Comparison of ENCODE assay signal across 9 cellular contexts in genomic region chr11:9765320-9766101, GRCh38.
DNase-seq lines count a peak whose midpoint lies in the region; ATAC-seq, FAIRE-seq and TF ChIP-seq lines count a peak whose summit lies in the region.
"Had no signal": no experiment of that assay in that cellular context is flagged by ENCODE, and none has a peak within 500 bp of the region (broad histone marks: within the 10 kb centered on the region; RNA-seq: fewer than 3 reads in every experiment).

No MANE protein-coding gene starts in this region.

- no peak for TF ChIP-seq EP300 in H1 (IDR thresholded peaks at IDR 0.05; ENCODE audit: borderline replicate concordance in 1 of 2, low read depth in 2 of 2, low read length in 2 of 2)

- H3K4me3 Mint-ChIP-seq in activated CD4-positive, alpha-beta memory T cell treated with anti-CD3 and anti-CD28 coated beads, Interleukin-2, amount 10 ng/mL, durations not matched to agents 7 days and 5 days, result no peak overlapping the region

- H3K4me2 ChIP-seq in IMR-90 (ENCODE audit: low read depth, low read length) (peak overlapping the region; percentile 4; the same call in 1 of the 2 replicates), H1 (ENCODE audit: insufficient read depth in 1 of 2, low read depth in 2 of 2, low read length in 2 of 2) (no peak overlapping the region)

- TF ChIP-seq CTCF in IMR-90 (conservative IDR thresholded peaks at IDR 0.05; ENCODE audit: low read depth, low read length) (no peak), H1 (IDR thresholded peaks at IDR 0.05; ENCODE audit: control extremely low read depth in 1 of 3, insufficient read depth in 1 of 3, low read depth in 1 of 3, low read length in 3 of 3) (no peak), omental fat pad (IDR thresholded peaks at IDR 0.05) (no peak)

- H3K27me3 Mint-ChIP-seq in activated CD4-positive, alpha-beta memory T cell treated with anti-CD3 and anti-CD28 coated beads, Interleukin-2, amount 10 ng/mL, durations not matched to agents 7 days and 5 days, result no peaks in the 10 kb centered on the region

- H3K4me3 ChIP-seq in IMR-90 (ENCODE audit: insufficient read depth, low read depth, low read length) (no peak overlapping the region), H1 (ENCODE audit: extremely low read depth in 1 of 4, insufficient read depth in 2 of 4, low read depth in 3 of 4, low read length in 4 of 4) (no peak overlapping the region)

- peaks cover 56% of the 10 kb centered on the region for H3K9me1 ChIP-seq in IMR-90 (ENCODE audit: insufficient read depth, low read length)

- H3K18ac ChIP-seq in IMR-90 (ENCODE audit: low read depth, low read length) (peak overlapping the region; percentile 98), H1 (ENCODE audit: extremely low read depth, low read length) (peak overlapping the region; percentile 53; the same call in 1 of the 2 replicates)

- peak overlapping the region; percentile 99 for H3K14ac ChIP-seq in IMR-90 (replicated peaks; ENCODE audit: low read depth, low read length)
- no peak overlapping the region for H3K14ac ChIP-seq in H1 (ENCODE audit: insufficient read length)

- H3K9me3 ChIP-seq in IMR-90 (ENCODE audit: control insufficient read depth, insufficient read depth, low read length) (no peaks in the 10 kb centered on the region), H1 (ENCODE audit: insufficient read depth in 2 of 2, low read depth in 1 of 2, low read length in 1 of 2) (no peaks in the 10 kb centered on the region)

- H2AK9ac ChIP-seq in IMR-90 (replicated peaks; ENCODE audit: low read depth, low read length, poor library complexity), result peak overlapping the region; percentile 99

- H3K27me3 ChIP-seq in IMR-90 (ENCODE audit: control insufficient read depth, insufficient read depth, low read length), result no peaks in the 10 kb centered on the region
- no peaks in the 10 kb centered on the region for H3K27me3 ChIP-seq in H1 (replicated peaks in 1 of 4; ENCODE audit: control insufficient read depth in 3 of 4, extremely low read depth in 1 of 4, insufficient read depth in 3 of 4, low read length in 3 of 4)

- H3K36me3 ChIP-seq in IMR-90 (ENCODE audit: control insufficient read depth, insufficient read depth, low read length), result no peaks in the 10 kb centered on the region
- H3K36me3 ChIP-seq in H1 (ENCODE audit: control insufficient read depth in 2 of 4, insufficient read depth in 4 of 4, low read length in 3 of 4), result no peaks in the 10 kb centered on the region

- H3K27ac Mint-ChIP-seq in activated CD4-positive, alpha-beta memory T cell treated with anti-CD3 and anti-CD28 coated beads, Interleukin-2, amount 10 ng/mL, durations not matched to agents 7 days and 5 days, result no peak overlapping the region

- H4K8ac ChIP-seq in IMR-90 (ENCODE audit: low read depth in 2 of 2, low read length in 2 of 2), result peak overlapping the region; percentile 98 to 99
- no peak overlapping the region; the same call in 1 of the 2 replicates for H4K8ac ChIP-seq in H1 (ENCODE audit: extremely low read depth, insufficient read depth, low read length)

- ATAC-seq in IMR-90 (ENCODE audit: low read depth) (peak; percentile 90), omental fat pad (ENCODE audit: low FRiP score) (peak; percentile 32), HG03196 (IDR thresholded peaks at IDR 0.05; ENCODE audit: unreplicated experiment) (no peak), GM21381 (IDR thresholded peaks at IDR 0.05; ENCODE audit: unreplicated experiment) (no peak)

- peaks cover 2% of the 10 kb centered on the region for H3K4me1 Mint-ChIP-seq in activated CD4-positive, alpha-beta memory T cell treated with anti-CD3 and anti-CD28 coated beads, Interleukin-2, amount 10 ng/mL, durations not matched to agents 7 days and 5 days

- H3K23ac ChIP-seq in IMR-90 (ENCODE audit: low read depth, low read length) (peak overlapping the region; percentile 99), H1 (ENCODE audit: insufficient read length) (no peak overlapping the region)

- H3K27ac ChIP-seq in IMR-90 (ENCODE audit: insufficient read depth, low read length), result peak overlapping the region; percentile 98
- 0 out of 2 replicates have a peak overlapping the region, but pooled peaks have one; percentile 38 for H3K27ac ChIP-seq in H1 (ENCODE audit: low read depth, low read length)

- H2BK120ac ChIP-seq in IMR-90 (ENCODE audit: low read depth, low read length) (peak overlapping the region; percentile 95), H1 (replicated peaks; ENCODE audit: low read depth, low read length) (no peak overlapping the region)

- intact Hi-C loops in IMR-90 (cut with micrococcal nuclease), result no loop called here

- H3K4me1 ChIP-seq in IMR-90 (ENCODE audit: control insufficient read depth, insufficient read depth, low read length) (peaks cover 34% of the 10 kb centered on the region), H1 (replicated peaks in 1 of 4; ENCODE audit: control insufficient read depth in 3 of 4, insufficient read depth in 4 of 4, low read length in 3 of 4) (peaks cover 0 to 12% (median 5%) of the 10 kb centered on the region in 4 experiments; a peak in 5 of 7 replicates)

- no peak for TF ChIP-seq POLR2A in IMR-90 (IDR thresholded peaks at IDR 0.05; ENCODE audit: low read depth, low read length)
- no peak for TF ChIP-seq POLR2A in H1 (IDR thresholded peaks at IDR 0.05; ENCODE audit: control extremely low read depth in 1 of 2, low read depth in 2 of 2, low read length in 2 of 2)

- in situ Hi-C loops in IMR-90 (cut with MboI; ENCODE audit: low sequenced_read_pairs), result loop anchor here (10.0 to 25.0 kb wide), 2 partner anchors 197 to 969 kb away; no protein-coding TSS in a partner anchor

- H3K36me3 Mint-ChIP-seq in activated CD4-positive, alpha-beta memory T cell treated with anti-CD3 and anti-CD28 coated beads, Interleukin-2, amount 10 ng/mL, durations not matched to agents 7 days and 5 days (ENCODE audit: low read depth), result no peaks in the 10 kb centered on the region

- FAIRE-seq in H1 (lab: Jason Lieb, UNC) (no peak), GM19239 (lab: Jason Lieb, UNC) (no peak)
- FAIRE-seq: bronchial epithelial cell had no signal

- H3K9ac ChIP-seq in IMR-90 (ENCODE audit: low read depth, low read length) (peak overlapping the region; percentile 65), H1 (replicated peaks in 1 of 4; ENCODE audit: extremely low read depth in 1 of 4, low read depth in 3 of 4, low read length in 3 of 4) (no peak overlapping the region)

- peak overlapping the region; percentile 99 for H2BK5ac ChIP-seq in IMR-90 (ENCODE audit: low read depth, low read length, poor library complexity, severe bottlenecking)
- H2BK5ac ChIP-seq in H1 (ENCODE audit: low read depth, low read length), result peak overlapping the region; percentile 84; the same call in 1 of the 2 replicates

- dilution Hi-C loops in IMR-90 (cut with HindIII; ENCODE audit: low sequenced_read_pairs, unreplicated experiment), result no loop called here

- CTCF ChIA-PET in IMR-90 (lab: Yijun Ruan, JAX), result interaction anchor here (0.6 to 1.3 kb wide), 3 partner anchors 15 to 442 kb away, joined by 3 read pairs; no protein-coding TSS in a partner anchor
- CTCF ChIA-PET in H1 (lab: Charles Lee; ENCODE audit: partially characterized antibody), result interaction anchor here (0.6 to 1.8 kb wide), 6 partner anchors 11 to 157 kb away, joined by 3 to 6 read pairs (median 3); no protein-coding TSS in a partner anchor
- CTCF ChIA-PET in activated CD4-positive, alpha-beta memory T cell treated with anti-CD3 and anti-CD28 coated beads, Interleukin-2, amount 10 ng/mL, durations not matched to agents 7 days and 5 days (lab: Charles Lee), result no interaction called here

- H3K23me2 ChIP-seq in H1 (ENCODE audit: low read depth, low read length), result no peaks in the 10 kb centered on the region

- H4K5ac ChIP-seq in IMR-90 (ENCODE audit: low read depth, low read length) (peak overlapping the region; percentile 97), H1 (ENCODE audit: insufficient read length, low read depth, low read length) (peak overlapping the region; percentile 24)

- BruUV-seq in IMR-90 (replicated peaks; lab: Mats Ljungman, UMichigan), result no TSS peak

- peaks cover 5 to 62% of the 10 kb centered on the region in 2 experiments; a peak in 3 of 4 replicates for H3K79me1 ChIP-seq in IMR-90 (ENCODE audit: low read depth in 1 of 2, low read length in 2 of 2)
- no peaks in the 10 kb centered on the region for H3K79me1 ChIP-seq in H1 (ENCODE audit: low read depth, low read length)

- H3K9me3 Mint-ChIP-seq in activated CD4-positive, alpha-beta memory T cell treated with anti-CD3 and anti-CD28 coated beads, Interleukin-2, amount 10 ng/mL, durations not matched to agents 7 days and 5 days, result no peaks in the 10 kb centered on the region

- H2AFZ ChIP-seq in IMR-90 (replicated peaks; ENCODE audit: low read length, poor library complexity) (peak overlapping the region; percentile 78), H1 (ENCODE audit: low read length) (no peak overlapping the region)

- H3K4ac ChIP-seq in IMR-90 (ENCODE audit: low read depth, low read length) (peak overlapping the region; percentile 100), H1 (replicated peaks; ENCODE audit: insufficient read length, low read depth, low read length) (peak overlapping the region; percentile 9)

- POLR2A ChIA-PET in IMR-90 (lab: Charles Lee; ENCODE audit: unreplicated experiment) (interaction anchor here (0.6 to 3.1 kb wide), 3 partner anchors 9 to 539 kb away, joined by 3 to 16 read pairs (median 6); partner anchors contain the start of gene ADM), H1 (lab: Charles Lee; ENCODE audit: partially characterized antibody) (interaction anchor here (0.6 to 2.0 kb wide), 5 partner anchors 10 to 1305 kb away, joined by 3 to 5 read pairs (median 4); no protein-coding TSS in a partner anchor)
- POLR2A ChIA-PET in activated CD4-positive, alpha-beta memory T cell treated with anti-CD3 and anti-CD28 coated beads, Interleukin-2, amount 10 ng/mL, durations not matched to agents 7 days and 5 days (lab: Charles Lee), result no interaction called here

- peak overlapping the region; percentile 94 for H2BK12ac ChIP-seq in H1 (ENCODE audit: low read depth, low read length)

- H4K20me1 ChIP-seq in IMR-90 (ENCODE audit: insufficient read depth, low read length), result no peaks in the 10 kb centered on the region
- no peaks in the 10 kb centered on the region for H4K20me1 ChIP-seq in H1 (replicated peaks in 1 of 2; ENCODE audit: control insufficient read depth in 1 of 2, insufficient read depth in 2 of 2, low read length in 2 of 2)

- peak overlapping the region; percentile 97 for H3K56ac ChIP-seq in IMR-90 (ENCODE audit: extremely low read depth, insufficient read depth, low read length)
- no peak overlapping the region for H3K56ac ChIP-seq in H1 (replicated peaks; ENCODE audit: insufficient read length, low read depth, low read length)

- WGBS in IMR-90 (ENCODE audit: extremely low coverage in 2 of 2, insufficient read length in 1 of 2), 2 experiments, result 0% methylated on average over 1 of the region's 5 CpGs; no CpG with 5 or more reads in 1 of the 2 experiments
- WGBS in H1 (ENCODE audit: extremely low coverage in 1 of 2, insufficient coverage in 1 of 2, insufficient read length in 1 of 2, insufficient replicate concordance in 2 of 2, low coverage in 1 of 2, low lambda C conversion rate in 2 of 2, missing lambda C conversion rate in 1 of 2), 2 experiments, result 66% methylated on average over 5 of the region's 5 CpGs; no CpG with 5 or more reads in 1 of the 2 experiments

- TF ChIP-seq RAD21 in IMR-90 (IDR thresholded peaks at IDR 0.05; ENCODE audit: low read length), result no peak
- TF ChIP-seq RAD21 in H1 (IDR thresholded peaks at IDR 0.05 in 1 of 2, conservative IDR thresholded peaks at IDR 0.05 in 1 of 2; ENCODE audit: low read depth in 2 of 2, low read length in 2 of 2), result no peak

- H2BK15ac ChIP-seq in IMR-90 (ENCODE audit: low read depth, low read length) (peak overlapping the region; percentile 97; the same call in 2 of the 3 replicates), H1 (ENCODE audit: low read length) (no peak overlapping the region)

- DNase-seq in DMS153 (lab: John Stamatoyannopoulos, UW) (peak; percentile 12), IMR-90 (peak; percentile 95), H1 (ENCODE audit: low read depth in 1 of 2, low spot score in 2 of 2) (peak in 1 of 2 experiments; percentile 55), omental fat pad (ENCODE audit: low spot score) (no peak), GM19239 (ENCODE audit: insufficient read length, low spot score) (no peak)
- no peak for DNase-seq in activated CD4-positive, alpha-beta memory T cell treated with anti-CD3 and anti-CD28 coated beads, Interleukin-2, amount 10 ng/mL, durations not matched to agents 7 days and 5 days

- H4K91ac ChIP-seq in IMR-90 (ENCODE audit: insufficient read depth, low read depth, low read length), result peak overlapping the region; percentile 99
- peak overlapping the region; percentile 89 for H4K91ac ChIP-seq in H1 (replicated peaks; ENCODE audit: insufficient read length, low read length)

- H2BK20ac ChIP-seq in IMR-90 (ENCODE audit: low read depth, low read length), result peak overlapping the region; percentile 100
- H2BK20ac ChIP-seq in H1 (ENCODE audit: low read length), result peak overlapping the region; percentile 2; the same call in 1 of the 2 replicates

- H2AK5ac ChIP-seq in IMR-90 (ENCODE audit: low read depth, low read length) (peak overlapping the region; percentile 100), H1 (ENCODE audit: low read depth, low read length) (peak overlapping the region; percentile 71; the same call in 1 of the 2 replicates)

- H3K79me2 ChIP-seq in H1 (ENCODE audit: control insufficient read depth in 1 of 2, insufficient read depth in 2 of 2, low read length in 2 of 2), result no peaks in the 10 kb centered on the region

Comparison
In these comparisons a context has a peak if more than half of its experiments do, and no peak if none do; other contexts are left out.
1. DNase-seq: peak in DMS153 (single experiment) and IMR-90 (single experiment); none in omental fat pad (single experiment), activated CD4-positive, alpha-beta memory T cell treated with anti-CD3 and anti-CD28 coated beads, Interleukin-2, amount 10 ng/mL, durations not matched to agents 7 days and 5 days (single experiment) and GM19239 (single experiment).
2. ATAC-seq: peak in IMR-90 (single experiment) and omental fat pad (single experiment); none in HG03196 (single experiment) and GM21381 (single experiment).